8 cellular contexts compared by ENCODE assay signal in the genomic region with DNA sequence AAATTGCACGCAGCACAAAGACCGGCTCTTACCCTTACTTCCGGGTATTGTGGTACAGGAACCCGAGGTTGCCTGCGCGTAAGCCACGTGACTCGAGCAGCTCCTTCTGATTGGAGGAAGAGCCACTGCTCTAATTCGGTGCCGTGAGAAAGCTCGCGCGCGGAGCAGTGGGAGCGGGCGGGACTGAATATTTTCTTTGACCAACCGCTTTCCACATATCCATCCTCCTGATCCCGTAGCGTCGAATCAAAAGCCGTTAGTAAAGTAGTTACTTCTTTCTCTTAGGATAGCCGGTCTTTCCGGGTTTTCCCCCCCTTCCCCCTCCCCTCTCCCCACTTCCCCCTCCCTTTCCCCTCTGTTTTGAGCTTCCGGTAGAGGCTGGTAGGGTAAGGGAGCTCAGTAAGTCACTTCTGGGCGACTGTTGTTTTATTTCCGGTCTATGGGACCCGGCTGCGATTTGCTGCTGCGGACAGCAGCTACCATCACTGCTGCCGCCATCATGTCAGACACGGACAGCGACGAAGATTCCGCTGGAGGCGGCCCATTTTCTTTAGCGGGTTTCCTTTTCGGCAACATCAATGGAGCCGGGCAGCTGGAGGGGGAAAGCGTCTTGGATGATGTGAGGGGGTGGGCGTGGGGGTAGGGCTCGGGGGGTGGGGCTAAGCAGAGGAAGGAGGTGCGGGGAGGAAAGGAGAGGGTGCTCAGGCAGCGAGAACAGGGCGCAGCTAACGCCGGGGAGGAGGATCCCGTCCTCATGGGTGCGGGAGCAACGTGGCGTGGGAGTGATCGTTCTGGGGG. TPM values are rescaled to one million over a fixed set of nuclear protein-coding genes. Genes with fewer than 3 reads are reported as not detected.
DNase-seq lines count a peak whose midpoint lies in the region; ATAC-seq, FAIRE-seq and TF ChIP-seq lines count a peak whose summit lies in the region.

TAF1 (plus strand) TSS at position 482 of the 798 bp plus-strand sequence; CDS start at position 500, 18 bp downstream.

- H3K4me3 Mint-ChIP-seq in activated CD8-positive, alpha-beta memory T cell treated with anti-CD3 and anti-CD28 coated beads, Interleukin-2, amount 10 ng/mL, durations not matched to agents 7 days and 5 days = peak within 1 kb of the TSS; percentile 95
- H3K4me3 Mint-ChIP-seq in memory B cell = peak within 1 kb of the TSS; percentile 99

- no peak within 1 kb of the TSS for H3K23ac ChIP-seq in H1 (ENCODE audit: insufficient read length)

- H3K4me2 ChIP-seq in H1 (ENCODE audit: insufficient read depth in 1 of 2, low read depth in 2 of 2, low read length in 2 of 2) = peak within 1 kb of the TSS; percentile 93 to 96

- H3K4me1 ChIP-seq in NT2/D1 (ENCODE audit: insufficient read depth, insufficient read length) (no peaks in the 10 kb centered on the region), H1 (replicated peaks in 1 of 4; ENCODE audit: control insufficient read depth in 3 of 4, insufficient read depth in 4 of 4, low read length in 3 of 4) (no peaks in the 10 kb centered on the region)

- no peaks in the 10 kb centered on the region for H3K27me3 Mint-ChIP-seq in activated CD8-positive, alpha-beta memory T cell treated with anti-CD3 and anti-CD28 coated beads, Interleukin-2, amount 10 ng/mL, durations not matched to agents 7 days and 5 days
- no peaks in the 10 kb centered on the region for H3K27me3 Mint-ChIP-seq in memory B cell

- peak within 1 kb of the TSS; percentile 14 for H2BK120ac ChIP-seq in H1 (replicated peaks; ENCODE audit: low read depth, low read length)

- peak within 1 kb of the TSS; percentile 96 for H4K5ac ChIP-seq in H1 (ENCODE audit: insufficient read length, low read depth, low read length)

- no peaks in the 10 kb centered on the region for H3K9me3 Mint-ChIP-seq in activated CD8-positive, alpha-beta memory T cell treated with anti-CD3 and anti-CD28 coated beads, Interleukin-2, amount 10 ng/mL, durations not matched to agents 7 days and 5 days (ENCODE audit: low read depth)
- no peaks in the 10 kb centered on the region for H3K9me3 Mint-ChIP-seq in memory B cell

- H4K8ac ChIP-seq in H1 (ENCODE audit: extremely low read depth, insufficient read depth, low read length) = peak within 1 kb of the TSS; percentile 92; the same call in 1 of the 2 replicates

- no peak within 1 kb of the TSS for H3K14ac ChIP-seq in H1 (ENCODE audit: insufficient read length)

- H2BK5ac ChIP-seq in H1 (ENCODE audit: low read depth, low read length) = peak within 1 kb of the TSS; percentile 87

- peak; percentile 21 to 84; a peak in 2 of 3 replicates for TF ChIP-seq POLR2A in H1 (IDR thresholded peaks at IDR 0.05; ENCODE audit: control extremely low read depth in 1 of 2, low read depth in 2 of 2, low read length in 2 of 2)

- H3K79me1 ChIP-seq in H1 (ENCODE audit: low read depth, low read length) = no peaks in the 10 kb centered on the region

- TF ChIP-seq CTCF in H1 (IDR thresholded peaks at IDR 0.05; ENCODE audit: control extremely low read depth in 1 of 3, insufficient read depth in 1 of 3, low read depth in 1 of 3, low read length in 3 of 3) = no peak

- DNase-seq in COR-L47 (lab: John Stamatoyannopoulos, UW) (peak; percentile 95), HUDEP-2 (lab: John Stamatoyannopoulos, UW; ENCODE audit: unreplicated experiment in 76 of 76) (peak in 75 of 76 experiments; percentile 3 to 95 (median 86)), NT2/D1 (ENCODE audit: low read depth, low spot score) (peak; percentile 94), H1 (ENCODE audit: low read depth in 1 of 2, low spot score in 2 of 2) (peak; percentile 73 to 75), memory B cell (ENCODE audit: low spot score in 2 of 2) (peak; percentile 69 to 80)
- peak; percentile 96 for DNase-seq in activated CD8-positive, alpha-beta memory T cell treated with anti-CD3 and anti-CD28 coated beads, Interleukin-2, amount 10 ng/mL, durations not matched to agents 7 days and 5 days
- peak; percentile 78 for DNase-seq in stimulated activated CD8-positive, alpha-beta memory T cell treated with anti-CD3 and anti-CD28 coated beads, Interleukin-12 subunit alpha, Interleukin-12 subunit beta, amount 100 ng/mL, for 24 hours (ENCODE audit: extremely low read depth)

- peak within 1 kb of the TSS; percentile 74 for H4K91ac ChIP-seq in H1 (replicated peaks; ENCODE audit: insufficient read length, low read length)

- no peak within 1 kb of the TSS for H2BK15ac ChIP-seq in H1 (ENCODE audit: low read length)

- H3K9me3 ChIP-seq in NT2/D1 (ENCODE audit: insufficient read depth, low read length) (no peaks in the 10 kb centered on the region), H1 (ENCODE audit: insufficient read depth in 2 of 2, low read depth in 1 of 2, low read length in 1 of 2) (no peaks in the 10 kb centered on the region)

- H3K27ac Mint-ChIP-seq in activated CD8-positive, alpha-beta memory T cell treated with anti-CD3 and anti-CD28 coated beads, Interleukin-2, amount 10 ng/mL, durations not matched to agents 7 days and 5 days = peak within 1 kb of the TSS; percentile 97
- H3K27ac Mint-ChIP-seq in memory B cell = peak within 1 kb of the TSS; percentile 98

- 1% methylated on average over 16 of the region's 51 CpGs; no CpG with 5 or more reads in 1 of the 2 experiments for WGBS in H1 (ENCODE audit: extremely low coverage in 1 of 2, insufficient coverage in 1 of 2, insufficient read length in 1 of 2, insufficient replicate concordance in 2 of 2, low coverage in 1 of 2, low lambda C conversion rate in 2 of 2, missing lambda C conversion rate in 1 of 2), 2 experiments

- no peak within 1 kb of the TSS for H2AK5ac ChIP-seq in H1 (ENCODE audit: low read depth, low read length)

- H3K56ac ChIP-seq in H1 (replicated peaks; ENCODE audit: insufficient read length, low read depth, low read length) = peak within 1 kb of the TSS; percentile 73

- no peak for TF ChIP-seq RAD21 in H1 (IDR thresholded peaks at IDR 0.05 in 1 of 2, conservative IDR thresholded peaks at IDR 0.05 in 1 of 2; ENCODE audit: low read depth in 2 of 2, low read length in 2 of 2)

- H3K4me3 ChIP-seq in NT2/D1 (ENCODE audit: insufficient read length, low read depth) (peak within 1 kb of the TSS; percentile 99), H1 (ENCODE audit: extremely low read depth in 1 of 4, insufficient read depth in 2 of 4, low read depth in 3 of 4, low read length in 4 of 4) (peak within 1 kb of the TSS; percentile 62 to 95 (median 90))

- H3K9ac ChIP-seq in NT2/D1 (ENCODE audit: insufficient read length, low read depth) = peak within 1 kb of the TSS; percentile 99
- H3K9ac ChIP-seq in H1 (replicated peaks in 1 of 4; ENCODE audit: extremely low read depth in 1 of 4, low read depth in 3 of 4, low read length in 3 of 4) = peak within 1 kb of the TSS; percentile 60 to 91 (median 82)

- H3K36me3 ChIP-seq in NT2/D1 (ENCODE audit: insufficient read depth, insufficient read length, low read length) = peaks cover 26% of the 10 kb centered on the region
- H3K36me3 ChIP-seq in H1 (ENCODE audit: control insufficient read depth in 2 of 4, insufficient read depth in 4 of 4, low read length in 3 of 4) = peaks cover 0 to 9% (median 2%) of the 10 kb centered on the region in 4 experiments; a peak in 2 of 8 replicates

- no peak within 1 kb of the TSS for H2BK20ac ChIP-seq in H1 (ENCODE audit: low read length)

- no peaks in the 10 kb centered on the region for H4K20me1 ChIP-seq in H1 (replicated peaks in 1 of 2; ENCODE audit: control insufficient read depth in 1 of 2, insufficient read depth in 2 of 2, low read length in 2 of 2)

- peak; percentile 72 for FAIRE-seq in H1 (lab: Jason Lieb, UNC)

- no peaks in the 10 kb centered on the region for H3K27me3 ChIP-seq in NT2/D1 (ENCODE audit: insufficient read depth, insufficient read length)
- H3K27me3 ChIP-seq in H1 (replicated peaks in 1 of 4; ENCODE audit: control insufficient read depth in 3 of 4, extremely low read depth in 1 of 4, insufficient read depth in 3 of 4, low read length in 3 of 4) = no peaks in the 10 kb centered on the region

- peaks cover 17% of the 10 kb centered on the region for H3K36me3 Mint-ChIP-seq in activated CD8-positive, alpha-beta memory T cell treated with anti-CD3 and anti-CD28 coated beads, Interleukin-2, amount 10 ng/mL, durations not matched to agents 7 days and 5 days
- H3K36me3 Mint-ChIP-seq in memory B cell = peaks cover 3% of the 10 kb centered on the region

- no peak within 1 kb of the TSS for H2BK12ac ChIP-seq in H1 (ENCODE audit: low read depth, low read length)

- peak within 1 kb of the TSS; percentile 85 for H3K27ac ChIP-seq in H1 (ENCODE audit: low read depth, low read length)

- H2AFZ ChIP-seq in H1 (ENCODE audit: low read length) = no peak within 1 kb of the TSS

- peak; percentile 87 for ATAC-seq in GM21381 (IDR thresholded peaks at IDR 0.05; ENCODE audit: unreplicated experiment)
- peak; percentile 93 for ATAC-seq in activated CD8-positive, alpha-beta memory T cell treated with anti-CD3 and anti-CD28 coated beads, Interleukin-2, amount 10 ng/mL, durations not matched to agents 7 days and 5 days
- peak; percentile 85 for ATAC-seq in memory B cell (ENCODE audit: low read depth)

- TF ChIP-seq EP300 in H1 (IDR thresholded peaks at IDR 0.05; ENCODE audit: borderline replicate concordance in 1 of 2, low read depth in 2 of 2, low read length in 2 of 2) = no peak

- peaks cover 26% of the 10 kb centered on the region for H3K4me1 Mint-ChIP-seq in activated CD8-positive, alpha-beta memory T cell treated with anti-CD3 and anti-CD28 coated beads, Interleukin-2, amount 10 ng/mL, durations not matched to agents 7 days and 5 days
- peaks cover 16% of the 10 kb centered on the region for H3K4me1 Mint-ChIP-seq in memory B cell

- H3K23me2 ChIP-seq in H1 (ENCODE audit: low read depth, low read length) = peaks cover 10% of the 10 kb centered on the region

- POLR2A ChIA-PET in H1 (lab: Charles Lee; ENCODE audit: partially characterized antibody) = interaction anchor here (0.7 to 3.3 kb wide), 19 partner anchors 10 to 256 kb away, joined by 3 to 19 read pairs (median 4); partner anchors contain the start of genes ITGB1BP2, MED12, NONO and OGT

- H3K18ac ChIP-seq in H1 (ENCODE audit: extremely low read depth, low read length) = peak within 1 kb of the TSS; percentile 71

- CTCF ChIA-PET in activated CD8-positive, alpha-beta memory T cell treated with anti-CD3 and anti-CD28 coated beads, Interleukin-2, amount 10 ng/mL, durations not matched to agents 7 days and 5 days (lab: Charles Lee) = interaction anchor here (0.6 to 1.9 kb wide), 4 partner anchors 82 to 171 kb away, joined by 3 to 8 read pairs (median 6); partner anchors contain the start of genes NONO and ZMYM3
- CTCF ChIA-PET in H1 (lab: Charles Lee; ENCODE audit: partially characterized antibody) = interaction anchor here (1.0 to 1.1 kb wide), 2 partner anchors 112 to 171 kb away, joined by 3 to 4 read pairs; partner anchors contain the start of gene ZMYM3

- H3K4ac ChIP-seq in H1 (replicated peaks; ENCODE audit: insufficient read length, low read depth, low read length) = no peak within 1 kb of the TSS

- peaks cover 5 to 27% of the 10 kb centered on the region in 2 experiments; a peak in 3 of 4 replicates for H3K79me2 ChIP-seq in H1 (ENCODE audit: control insufficient read depth in 1 of 2, insufficient read depth in 2 of 2, low read length in 2 of 2)

RNA-seq across cellular contexts. Expression of gene TAF1, which starts in this region (rescaled TPM):
- total RNA-seq in activated CD8-positive, alpha-beta memory T cell treated with anti-CD3 and anti-CD28 coated beads, Interleukin-2, amount 10 ng/mL, durations not matched to agents 7 days and 5 days = 10 to 100 TPM; 35.3 to 46.1 TPM
- total RNA-seq in H1 (2021; fragmentation: NEBNext Ultra II Directional; extraction: Animal tissue kit (Norgen Biotek cat#: 25700)) = 30.2 and 30.3 TPM in 2 replicates
- 5.6 and 6.3 TPM in 2 replicates for polyA plus RNA-seq in H1 (2011; rRNA removed)
- polyA plus RNA-seq in H1 (2011; cell fraction: cytosol; rRNA removed) = 13.9 TPM
- polyA plus RNA-seq in H1 (2011; cell fraction: nucleus; rRNA removed) = 11.8 TPM
- 14.4 to 20.0 TPM (median 18.4 TPM) in 4 replicates for polyA plus RNA-seq in H1 (2012, experiment 1 of 2)
- polyA plus RNA-seq in H1 (2012, experiment 2 of 2) = 0.84 TPM
- polyA plus RNA-seq in H1 (2013, experiment 1 of 2) = 13.9 TPM
- polyA plus RNA-seq in H1 (2013, experiment 2 of 2) = 11.4 TPM
- 24.9 and 42.9 TPM in 2 replicates for polyA minus RNA-seq in H1 (2011; rRNA and poly(A)+ RNA removed)
- polyA minus RNA-seq in H1 (2011; cell fraction: cytosol; rRNA and poly(A)+ RNA removed) = 25.0 TPM
- 55.3 TPM for polyA minus RNA-seq in H1 (2011; cell fraction: nucleus; rRNA and poly(A)+ RNA removed)

Comparison
In these comparisons a context has a peak if more than half of its experiments do, and no peak if none do; other contexts are left out.
1. Peak in every context shown above with its lines: DNase-seq, ATAC-seq, H3K4me3 ChIP-seq and H3K27ac ChIP-seq.